ENCODE assay signal across 8 cellular contexts in the genomic region with DNA sequence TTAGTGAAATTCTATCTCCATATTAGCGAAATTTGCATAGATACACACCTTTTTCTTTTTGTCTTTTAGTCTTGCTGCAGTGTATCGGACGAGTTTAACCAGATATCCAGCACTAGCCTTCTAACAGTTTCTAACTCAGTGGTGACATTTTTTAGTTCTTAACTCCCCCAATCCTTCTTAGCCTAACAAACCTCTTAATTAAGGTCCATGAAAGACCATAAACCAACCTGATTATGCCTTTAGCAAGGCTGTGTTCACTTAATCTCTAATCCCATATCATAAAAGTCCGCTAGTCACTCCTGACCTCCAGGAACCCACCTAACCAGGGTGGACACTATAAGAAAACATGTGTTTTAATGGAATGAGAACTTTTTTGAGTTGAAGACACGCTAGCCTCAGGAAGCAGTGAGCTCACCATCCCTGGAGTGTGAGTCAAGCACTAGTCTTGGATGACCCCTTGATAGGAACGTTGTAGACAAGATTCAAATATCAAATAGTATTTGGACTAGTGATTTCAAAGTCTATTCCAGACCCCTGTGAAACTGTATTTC. TPM values are rescaled to one million over a fixed set of nuclear protein-coding genes. Genes with fewer than 3 reads are reported as not detected.
DNase-seq lines count a peak whose midpoint lies in the region; ATAC-seq and TF ChIP-seq lines count a peak whose summit lies in the region.

No MANE protein-coding gene starts in this region.

- POLR2A ChIA-PET in Panc1 (lab: Charles Lee), result interaction anchor here (0.7 kb wide), 1 partner anchor 165 kb away, joined by 3 read pairs; the partner anchor contains the start of gene GPRC5A
- POLR2A ChIA-PET in GM10248 (lab: Yijun Ruan, JAX), result interaction anchor here (1.0 to 1.6 kb wide), 2 partner anchors 9 to 10 kb away, joined by 3 to 7 read pairs; partner anchors contain the start of gene CDKN1B

- in situ Hi-C loops in Panc1 (cut with HindIII; ENCODE audit: low pct_unique_long_range_greater_than_20kb, low sequenced_read_pairs), result no loop called here

- intact Hi-C loops in activated naive CD4-positive, alpha-beta T cell treated with anti-CD3 and anti-CD28 coated beads for 36 hours (cut with micrococcal nuclease), result loop anchor here (1.0 kb wide), 1 partner anchor 11 kb away; no protein-coding TSS in a partner anchor
- intact Hi-C loops in Panc1 (cut with micrococcal nuclease; ENCODE audit: unreplicated experiment), result no loop called here

- TF ChIP-seq RAD21 in neural cell (conservative IDR thresholded peaks at IDR 0.05), result no peak

- TF ChIP-seq CTCF in Panc1 (IDR thresholded peaks at IDR 0.05) (no peak), neural cell (IDR thresholded peaks at IDR 0.05; ENCODE audit: poor library complexity, severe bottlenecking) (no peak), GM10248 (IDR thresholded peaks at IDR 0.05; ENCODE audit: control extremely low read depth, extremely low read depth, low read depth, missing control alignments) (no peak)

- TF ChIP-seq EP300 in neural cell (conservative IDR thresholded peaks at IDR 0.05; ENCODE audit: poor library complexity, severe bottlenecking), result no peak

- H3K27me3 Mint-ChIP-seq in activated naive CD4-positive, alpha-beta T cell treated with anti-CD3 and anti-CD28 coated beads for 36 hours (ENCODE audit: low read depth), result no peaks in the 10 kb centered on the region

- peaks cover 32% of the 10 kb centered on the region for H3K4me1 ChIP-seq in Panc1 (ENCODE audit: control insufficient read depth, insufficient read depth, low read length)
- H3K4me1 ChIP-seq in effector memory CD4-positive, alpha-beta T cell (ENCODE audit: control insufficient read depth, insufficient read depth, low read length, poor library complexity, severe bottlenecking), result peaks cover 10% of the 10 kb centered on the region

- BruUV-seq in Panc1 (replicated peaks; lab: Mats Ljungman, UMichigan), result TSS peak; percentile 91

- H4K20me1 ChIP-seq in neural cell (ENCODE audit: insufficient read depth), result no peaks in the 10 kb centered on the region

- H3K79me2 ChIP-seq in neural cell (replicated peaks; ENCODE audit: insufficient read depth, low read length), result peaks cover 8% of the 10 kb centered on the region

- H3K4me3 Mint-ChIP-seq in activated naive CD4-positive, alpha-beta T cell treated with anti-CD3 and anti-CD28 coated beads for 36 hours, result peak overlapping the region; percentile 85

- peak overlapping the region; percentile 98 for H3K27ac Mint-ChIP-seq in activated naive CD4-positive, alpha-beta T cell treated with anti-CD3 and anti-CD28 coated beads for 36 hours

- H3K27ac ChIP-seq in Panc1 (ENCODE audit: low read length) (peak overlapping the region; percentile 99), neural cell (ENCODE audit: low read length) (no peak overlapping the region)
- H3K27ac ChIP-seq in effector memory CD4-positive, alpha-beta T cell (ENCODE audit: insufficient read depth, low read length, poor library complexity, severe bottlenecking), result peak overlapping the region; percentile 97

- ATAC-seq in Panc1, result no peak

- no peak overlapping the region for H2AFZ ChIP-seq in neural cell (ENCODE audit: low read depth, low read length)

- H3K4me2 ChIP-seq in neural cell (ENCODE audit: low read length), result peak overlapping the region; percentile 70

- H3F3A ChIP-seq in neural cell (ENCODE audit: insufficient read depth, low read length, poor library complexity, severe bottlenecking), result no peaks in the 10 kb centered on the region

- CTCF ChIA-PET in activated naive CD4-positive, alpha-beta T cell treated with anti-CD3 and anti-CD28 coated beads for 36 hours (lab: Charles Lee), result interaction anchor here (0.6 to 2.6 kb wide), 4 partner anchors 10 to 1041 kb away, joined by 3 to 31 read pairs (median 6); no protein-coding TSS in a partner anchor
- CTCF ChIA-PET in Panc1 (lab: Charles Lee), result no interaction called here
- CTCF ChIA-PET in GM10248 (lab: Yijun Ruan, JAX), result interaction anchor here (0.8 to 8.2 kb wide), 4 partner anchors 8 to 365 kb away, joined by 3 to 72 read pairs (median 4); no protein-coding TSS in a partner anchor

- peak overlapping the region; percentile 64 to 68 for H3K4me3 ChIP-seq in Panc1 (ENCODE audit: low read depth in 2 of 2, low read length in 2 of 2)
- H3K4me3 ChIP-seq in effector memory CD4-positive, alpha-beta T cell (ENCODE audit: insufficient read depth, low read depth, low read length, poor library complexity, severe bottlenecking), result peak overlapping the region; percentile 75
- peak overlapping the region; percentile 84 for H3K4me3 ChIP-seq in neural cell (ENCODE audit: low read length)

- H3K27me3 ChIP-seq in Panc1 (ENCODE audit: control insufficient read depth, insufficient read depth, low read length) (no peaks in the 10 kb centered on the region), neural cell (ENCODE audit: insufficient read depth, low read depth, low read length) (peaks cover 13% of the 10 kb centered on the region)
- no peaks in the 10 kb centered on the region for H3K27me3 ChIP-seq in effector memory CD4-positive, alpha-beta T cell (replicated peaks; ENCODE audit: control insufficient read depth, insufficient read depth, low read length, poor library complexity, severe bottlenecking)

- no peak for DNase-seq in activated naive CD4-positive, alpha-beta T cell treated with anti-CD3 and anti-CD28 coated beads for 36 hours
- DNase-seq in activated naive CD4-positive, alpha-beta T cell treated with Interleukin-2 at 50 U/mL for 16 hours, result no peak
- DNase-seq in Panc1 (ENCODE audit: low read depth, low spot score) (no peak), NCI-H2081 treated with DMSO at 0.1 percent for 48 hours (lab: John Stamatoyannopoulos, UW) (no peak), GM10248 (ENCODE audit: extremely low spot score) (no peak)
- DNase-seq in effector memory CD4-positive, alpha-beta T cell, result no peak
- no peak for DNase-seq in stimulated activated CD4-positive, alpha-beta T cell treated with anti-CD3 and anti-CD28 coated beads, Interleukin-1b, Interleukin-23, amount 100 ng/mL, for 48 hours

- H3K9me3 Mint-ChIP-seq in activated naive CD4-positive, alpha-beta T cell treated with anti-CD3 and anti-CD28 coated beads for 36 hours, result no peaks in the 10 kb centered on the region

- H3K9me3 ChIP-seq in Panc1 (ENCODE audit: control insufficient read depth, insufficient read depth, low read depth, low read length) (no peaks in the 10 kb centered on the region), neural cell (ENCODE audit: low read length) (no peaks in the 10 kb centered on the region)
- no peaks in the 10 kb centered on the region for H3K9me3 ChIP-seq in effector memory CD4-positive, alpha-beta T cell (ENCODE audit: control insufficient read depth, low read length)

- peaks cover 38% of the 10 kb centered on the region for H3K4me1 Mint-ChIP-seq in activated naive CD4-positive, alpha-beta T cell treated with anti-CD3 and anti-CD28 coated beads for 36 hours (ENCODE audit: low read depth)

- no peak overlapping the region for H3K9ac ChIP-seq in neural cell (ENCODE audit: low read length)

- no peaks in the 10 kb centered on the region for H3K9me2 ChIP-seq in neural cell (ENCODE audit: insufficient read depth, low read length)

- peaks cover 31% of the 10 kb centered on the region for H3K36me3 Mint-ChIP-seq in activated naive CD4-positive, alpha-beta T cell treated with anti-CD3 and anti-CD28 coated beads for 36 hours (ENCODE audit: low read depth)

- H3K36me3 ChIP-seq in Panc1 (ENCODE audit: control insufficient read depth, insufficient read depth, low read length) (peaks cover 7% of the 10 kb centered on the region), neural cell (ENCODE audit: insufficient read depth, low read length) (no peaks in the 10 kb centered on the region)
- no peaks in the 10 kb centered on the region for H3K36me3 ChIP-seq in effector memory CD4-positive, alpha-beta T cell (ENCODE audit: control insufficient read depth, insufficient read depth, low read length)

TF ChIP-seq in neural cell, 6 proteins besides CTCF, POLR2A, EP300 and RAD21 (continues in another document):
- TF ChIP-seq REST (IDR thresholded peaks at IDR 0.05; ENCODE audit: borderline replicate concordance) (no peak), SMC3 (conservative IDR thresholded peaks at IDR 0.05; ENCODE audit: poor library complexity) (no peak)

RNA-seq across cellular contexts. Expression of gene CDKN1B, which starts 9.4 kb away (rescaled TPM):
- total RNA-seq in activated naive CD4-positive, alpha-beta T cell treated with anti-CD3 and anti-CD28 coated beads for 36 hours, result 10 to 100 TPM; 35.9 to 39.1 TPM
- 25.9 TPM for total RNA-seq in Panc1 (2021; ENCODE audit: unreplicated experiment)
- polyA plus RNA-seq in Panc1 (2012; ENCODE audit: insufficient read length), result 34.2 TPM
- polyA plus RNA-seq in neural cell, result 106 and 107 TPM in 2 replicates
- 86.6 and 95.9 TPM in 2 replicates for polyA minus RNA-seq in neural cell

RNA-seq across cellular contexts. Expression of gene GPR19, which starts 30.6 kb away (rescaled TPM):
- 10 to 100 TPM; 17.1 to 18.5 TPM for total RNA-seq in activated naive CD4-positive, alpha-beta T cell treated with anti-CD3 and anti-CD28 coated beads for 36 hours
- total RNA-seq in Panc1 (2021; ENCODE audit: unreplicated experiment), result 0.82 TPM
- polyA plus RNA-seq in Panc1 (2012; ENCODE audit: insufficient read length), result 0.61 TPM
- polyA plus RNA-seq in neural cell, result 44.2 and 53.4 TPM in 2 replicates
- polyA minus RNA-seq in neural cell, result 116 and 127 TPM in 2 replicates

RNA-seq across cellular contexts. Expression of gene APOLD1, which starts 58.8 kb away (rescaled TPM):
- total RNA-seq in activated naive CD4-positive, alpha-beta T cell treated with anti-CD3 and anti-CD28 coated beads for 36 hours, result 1 to 10 TPM in 1 of 2 experiments, under 1 TPM in 1; 0.88 to 1.3 TPM
- 4.1 TPM for total RNA-seq in Panc1 (2021; ENCODE audit: unreplicated experiment)
- 6.6 TPM for polyA plus RNA-seq in Panc1 (2012; ENCODE audit: insufficient read length)
- 0.38 and 1.1 TPM in 2 replicates for polyA plus RNA-seq in neural cell
- polyA minus RNA-seq in neural cell, result 0.58 and 0.73 TPM in 2 replicates
